Comparison of ENCODE assay signal across 23 cellular contexts in the genomic region with DNA sequence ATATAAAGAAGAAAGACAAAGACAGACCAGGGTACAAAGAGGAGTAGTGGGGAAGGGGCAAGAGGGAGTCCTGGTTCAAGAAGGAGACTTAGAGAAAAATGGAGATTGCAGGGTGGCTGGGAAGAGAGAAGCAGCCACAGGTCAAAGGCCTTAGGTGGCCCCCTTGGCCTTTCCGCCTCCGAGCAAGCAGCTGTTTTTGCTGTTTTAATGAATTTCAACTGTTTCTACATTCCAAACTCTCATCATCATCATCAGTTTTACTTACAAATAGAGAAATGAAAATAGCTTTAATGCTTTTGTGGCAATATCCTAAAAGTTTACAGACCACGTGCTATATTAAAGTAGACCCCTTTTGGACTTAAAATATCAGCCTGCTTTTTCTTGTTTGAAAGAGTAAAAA.
"Had no signal": no experiment of that assay in that cellular context is flagged by ENCODE, and none has a peak within 500 bp of the region (broad histone marks: within the 10 kb centered on the region; RNA-seq: fewer than 3 reads in every experiment).

No MANE protein-coding gene starts in this region.

- H3K4me1 Mint-ChIP-seq: stimulated activated memory B cell treated with anti-CD40 and anti-IgM and Interleukin-4, amounts not matched to agents 10 μg/mL and 1 μg/mL and 100 μg/mL, for 72 hours had no signal

- H3K27ac ChIP-seq: esophagus squamous epithelium, gastrocnemius medialis, neutrophil, prostate gland, sigmoid colon, skin epidermis, spleen, testis, tibial artery had no signal

- H3K36me3 ChIP-seq: esophagus squamous epithelium, gastrocnemius medialis, neutrophil, prostate gland, sigmoid colon, spleen, tibial artery had no signal

- H3K4me3 ChIP-seq: esophagus squamous epithelium, gastrocnemius medialis, prostate gland, sigmoid colon, skin epidermis, spleen, testis, tibial artery had no signal

- H3K4me1 ChIP-seq: gastrocnemius medialis, prostate gland, testis had no signal

- H3K27me3 ChIP-seq: esophagus squamous epithelium, gastrocnemius medialis, neutrophil, sigmoid colon, spleen, testis, tibial artery had no signal

- H3K9me3 ChIP-seq: esophagus squamous epithelium, gastrocnemius medialis, neutrophil, prostate gland, sigmoid colon, spleen, testis, tibial artery had no signal

- H3K9me3 Mint-ChIP-seq: effector memory CD8-positive, alpha-beta T cell; naive thymus-derived CD4-positive, alpha-beta T cell; stimulated activated memory B cell treated with anti-CD40 and anti-IgM and Interleukin-4, amounts not matched to agents 10 μg/mL and 1 μg/mL and 100 μg/mL, for 72 hours; type B pancreatic cell had no signal

- ATAC-seq: effector memory CD8-positive, alpha-beta T cell; gastrocnemius medialis; left lobe of liver; naive thymus-derived CD4-positive, alpha-beta T cell; right cardiac atrium; stimulated activated memory B cell treated with anti-CD40 and anti-IgM and Interleukin-4, amounts not matched to agents 10 μg/mL and 1 μg/mL and 100 μg/mL, for 72 hours; stimulated activated naive CD8-positive, alpha-beta T cell treated with anti-CD3 and anti-CD28 coated beads, Interleukin-15, Interleukin-2, amounts not matched to agents 100 U/mL and 50 U/mL, for 24 hours had no signal

- H3K4me3 Mint-ChIP-seq: effector memory CD8-positive, alpha-beta T cell; naive thymus-derived CD4-positive, alpha-beta T cell; stimulated activated memory B cell treated with anti-CD40 and anti-IgM and Interleukin-4, amounts not matched to agents 10 μg/mL and 1 μg/mL and 100 μg/mL, for 72 hours; type B pancreatic cell had no signal

- H3K36me3 Mint-ChIP-seq: stimulated activated memory B cell treated with anti-CD40 and anti-IgM and Interleukin-4, amounts not matched to agents 10 μg/mL and 1 μg/mL and 100 μg/mL, for 72 hours; type B pancreatic cell had no signal

- H3K27me3 Mint-ChIP-seq: effector memory CD8-positive, alpha-beta T cell; naive thymus-derived CD4-positive, alpha-beta T cell; stimulated activated memory B cell treated with anti-CD40 and anti-IgM and Interleukin-4, amounts not matched to agents 10 μg/mL and 1 μg/mL and 100 μg/mL, for 72 hours had no signal

- H3K27ac Mint-ChIP-seq: effector memory CD8-positive, alpha-beta T cell; naive thymus-derived CD4-positive, alpha-beta T cell; stimulated activated memory B cell treated with anti-CD40 and anti-IgM and Interleukin-4, amounts not matched to agents 10 μg/mL and 1 μg/mL and 100 μg/mL, for 72 hours; type B pancreatic cell had no signal

- DNase-seq: cortex of kidney; effector memory CD8-positive, alpha-beta T cell; erythroblast; esophagus squamous epithelium; gastrocnemius medialis; head of caudate nucleus; mesendoderm; midbrain; naive thymus-derived CD4-positive, alpha-beta T cell; right cardiac atrium; sigmoid colon; spleen; stimulated activated CD4-positive, alpha-beta T cell treated with anti-CD3 and anti-CD28 coated beads, Interleukin-4, amount 100 ng/mL, for 4 hours; stimulated activated naive CD8-positive, alpha-beta T cell treated with anti-CD3 and anti-CD28 coated beads, Interleukin-15, Interleukin-2, amounts not matched to agents 100 U/mL and 50 U/mL, for 24 hours; substantia nigra; testis; tibial artery had no signal
